Comparison of ENCODE assay signal across 22 cellular contexts in the genomic region with DNA sequence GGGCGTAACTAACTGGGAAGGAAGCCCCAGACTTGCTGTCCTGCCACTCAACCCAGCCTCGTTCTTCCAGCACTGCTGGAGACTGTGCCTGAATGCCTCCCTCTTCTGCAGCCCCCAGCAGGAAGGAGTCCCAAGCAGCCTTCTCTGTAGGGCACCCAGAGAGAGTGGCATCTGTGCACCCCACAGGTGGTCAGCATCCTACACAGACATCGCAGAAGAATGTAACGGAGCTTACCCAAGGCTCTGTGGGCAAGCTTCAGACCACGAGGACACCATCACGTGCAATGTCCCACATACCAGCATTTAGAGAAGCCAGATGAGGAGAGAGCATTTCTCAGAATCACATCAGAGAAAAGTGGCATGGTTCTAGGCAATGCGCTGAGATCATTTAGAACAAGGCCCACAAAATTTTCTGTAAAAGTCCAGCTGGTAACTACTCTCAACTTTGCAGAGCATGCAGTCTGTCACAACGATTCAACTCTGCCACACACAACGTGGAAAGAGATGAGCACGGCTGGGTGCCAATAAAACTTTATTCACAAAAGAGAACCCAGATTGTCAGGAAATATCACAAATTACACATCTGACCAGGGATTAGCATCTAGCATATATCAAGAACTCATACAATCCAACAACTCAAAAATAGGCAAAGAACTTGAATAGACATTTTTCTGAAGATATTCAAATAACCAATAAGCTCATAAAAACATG. TPM values are rescaled to one million over a fixed set of nuclear protein-coding genes. Genes with fewer than 3 reads are reported as not detected.
"Had no signal": no experiment of that assay in that cellular context is flagged by ENCODE, and none has a peak within 500 bp of the region (broad histone marks: within the 10 kb centered on the region; RNA-seq: fewer than 3 reads in every experiment).

No MANE protein-coding gene starts in this region.

- ATAC-seq: activated CD4-positive, alpha-beta T cell treated with anti-CD3 and anti-CD28 coated beads for 36 hours; body of pancreas; right lobe of liver had no signal

- DNase-seq: activated B cell treated with CpG ODN at 0.5 μM for 24 hours; activated CD4-positive, alpha-beta T cell treated with anti-CD3 and anti-CD28 coated beads for 36 hours; activated CD4-positive, alpha-beta T cell treated with anti-CD3 and anti-CD28 coated beads, Interleukin-2, amount 50 U/mL, for 4 hours; activated CD8-positive, alpha-beta memory T cell treated with anti-CD3 and anti-CD28 coated beads for 24 hours; activated naive CD4-positive, alpha-beta T cell treated with anti-CD3 and anti-CD28 coated beads, Interleukin-2, amount 10 ng/mL, durations not matched to agents 7 days and 5 days; activated T-cell treated with anti-CD3 and anti-CD28 coated beads, Interleukin-2, amount 50 U/mL, for 48 hours; body of pancreas; dermis blood vessel endothelial cell; effector CD8-positive, alpha-beta T cell; foreskin melanocyte; nephron progenitor cell; stimulated activated CD4-positive, alpha-beta T cell treated with anti-CD3 and anti-CD28 coated beads, Interleukin-4, amount 100 ng/mL, for 1 hour; stimulated activated naive CD4-positive, alpha-beta T cell; T-helper 9 cell had no signal

- H3K27me3 ChIP-seq: body of pancreas, cardiac muscle cell, right lobe of liver, vagina had no signal

- H3K9ac ChIP-seq: parathyroid adenoma had no signal

- H3K4me3 Mint-ChIP-seq: activated B cell treated with CpG ODN at 0.5 μM for 24 hours; activated CD4-positive, alpha-beta T cell treated with anti-CD3 and anti-CD28 coated beads for 36 hours; activated naive CD4-positive, alpha-beta T cell treated with anti-CD3 and anti-CD28 coated beads, Interleukin-2, amount 10 ng/mL, durations not matched to agents 7 days and 5 days; nephron progenitor cell; type B pancreatic cell had no signal

- H3K4me3 ChIP-seq: body of pancreas, cardiac muscle cell, right lobe of liver, thoracic aorta, vagina had no signal

- H2AFZ ChIP-seq: parathyroid adenoma had no signal

- H3K36me3 Mint-ChIP-seq: activated naive CD4-positive, alpha-beta T cell treated with anti-CD3 and anti-CD28 coated beads, Interleukin-2, amount 10 ng/mL, durations not matched to agents 7 days and 5 days had no signal

- H3K36me3 ChIP-seq: cardiac muscle cell, thoracic aorta, vagina had no signal

- H3K9me3 ChIP-seq: body of pancreas, right lobe of liver, thoracic aorta, vagina had no signal

- H3K4me1 Mint-ChIP-seq: activated B cell treated with CpG ODN at 0.5 μM for 24 hours; activated CD4-positive, alpha-beta T cell treated with anti-CD3 and anti-CD28 coated beads for 36 hours; activated naive CD4-positive, alpha-beta T cell treated with anti-CD3 and anti-CD28 coated beads, Interleukin-2, amount 10 ng/mL, durations not matched to agents 7 days and 5 days had no signal

- H3K27me3 Mint-ChIP-seq: type B pancreatic cell had no signal

- FAIRE-seq: islet of Langerhans had no signal

- H3K27ac Mint-ChIP-seq: activated B cell treated with CpG ODN at 0.5 μM for 24 hours; activated CD4-positive, alpha-beta T cell treated with anti-CD3 and anti-CD28 coated beads for 36 hours; activated naive CD4-positive, alpha-beta T cell treated with anti-CD3 and anti-CD28 coated beads, Interleukin-2, amount 10 ng/mL, durations not matched to agents 7 days and 5 days; nephron progenitor cell; type B pancreatic cell had no signal

- H3K27ac ChIP-seq: body of pancreas, cardiac muscle cell, parathyroid adenoma, right lobe of liver, thoracic aorta, vagina had no signal

- H3K4me1 ChIP-seq: parathyroid adenoma, vagina had no signal

- H3K79me2 ChIP-seq: parathyroid adenoma had no signal

- H3K9me3 Mint-ChIP-seq: activated B cell treated with CpG ODN at 0.5 μM for 24 hours, nephron progenitor cell, type B pancreatic cell had no signal

RNA-seq across cellular contexts. Expression of gene SHANK2, which starts 33.4 kb away (rescaled TPM):
- total RNA-seq: activated CD4-positive, alpha-beta T cell treated with anti-CD3 and anti-CD28 coated beads for 36 hours; T-helper 1 cell treated with Interleukin-12 subunit alpha and Interleukin-12 subunit beta and Interleukin-4 antibody, amounts not matched to agents 30 ng/mL and 1 ng/mL, for 36 hours had no signal
- polyA plus RNA-seq: cardiac muscle cell had no signal
